ENCODE assay signal across 1 cellular context in the genomic region with DNA sequence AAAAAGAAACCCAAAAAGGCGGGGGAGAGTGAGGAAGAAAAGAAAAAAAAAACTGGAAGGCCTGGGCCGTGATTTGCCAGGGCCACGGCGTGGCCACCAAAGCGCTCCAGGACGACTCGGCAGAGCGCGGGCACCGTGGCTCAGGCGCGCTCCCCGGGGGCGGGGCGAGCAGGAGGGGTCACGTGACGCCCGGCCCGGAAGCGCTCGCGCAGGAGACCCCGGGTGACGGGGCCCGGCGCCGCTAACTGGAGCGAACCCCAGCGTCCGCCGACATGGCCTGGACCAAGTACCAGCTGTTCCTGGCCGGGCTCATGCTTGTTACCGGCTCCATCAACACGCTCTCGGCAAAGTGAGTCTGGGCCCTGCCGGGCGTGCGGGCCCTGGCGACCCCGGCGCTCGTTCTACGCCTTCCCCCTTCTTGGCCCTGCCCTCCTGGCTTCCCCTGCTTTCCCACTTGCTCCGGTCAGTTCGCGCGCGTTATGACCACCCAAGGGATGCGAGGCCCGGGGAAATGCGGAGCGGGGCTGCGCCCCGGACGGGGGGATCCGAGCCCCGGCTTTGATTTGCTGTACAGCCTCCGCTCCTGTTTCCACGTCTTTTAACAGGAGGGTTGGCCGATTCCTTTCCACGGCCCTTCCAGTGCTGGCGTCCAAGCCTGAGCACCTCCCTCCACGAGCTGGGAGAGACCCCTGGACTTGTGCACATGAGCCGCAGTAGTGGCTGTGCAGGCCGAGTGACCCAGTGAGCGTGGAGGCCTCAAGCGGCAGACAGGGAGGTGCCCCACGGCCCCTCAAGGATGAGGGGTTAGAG.
TF ChIP-seq lines count a peak whose summit lies in the region.

A gene with protein sequence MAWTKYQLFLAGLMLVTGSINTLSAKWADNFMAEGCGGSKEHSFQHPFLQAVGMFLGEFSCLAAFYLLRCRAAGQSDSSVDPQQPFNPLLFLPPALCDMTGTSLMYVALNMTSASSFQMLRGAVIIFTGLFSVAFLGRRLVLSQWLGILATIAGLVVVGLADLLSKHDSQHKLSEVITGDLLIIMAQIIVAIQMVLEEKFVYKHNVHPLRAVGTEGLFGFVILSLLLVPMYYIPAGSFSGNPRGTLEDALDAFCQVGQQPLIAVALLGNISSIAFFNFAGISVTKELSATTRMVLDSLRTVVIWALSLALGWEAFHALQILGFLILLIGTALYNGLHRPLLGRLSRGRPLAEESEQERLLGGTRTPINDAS (plus strand): TSS at position 207 of the 810 bp plus-strand sequence. CDS start 66 bp downstream, at position 273.

TF ChIP-seq in K562, 482 proteins besides CTCF, POLR2A, EP300 and RAD21 (continued from another document and continues in another):
- TF ChIP-seq ZBTB49 (CRISPR knock-in tag; IDR thresholded peaks at IDR 0.05; ENCODE audit: borderline replicate concordance) (no peak), HMGN3 (IDR thresholded peaks at IDR 0.05; ENCODE audit: borderline replicate concordance, extremely low read depth, insufficient read length, low read depth, low read length) (peak; percentile 74), GATAD2B (IDR thresholded peaks at IDR 0.05; ENCODE audit: borderline replicate concordance) (no peak), SMAD4 (CRISPR knock-in tag; conservative IDR thresholded peaks at IDR 0.05) (peak; percentile 84), SIN3A (IDR thresholded peaks at IDR 0.05; ENCODE audit: borderline replicate concordance in 2 of 2, control insufficient read depth in 1 of 2, low read depth in 2 of 2, low read length in 2 of 2) (peak in 1 of 2 experiments; percentile 80; a peak in 2 of 4 replicates), POLR2G (IDR thresholded peaks at IDR 0.05; ENCODE audit: low read depth, low read length) (peak; percentile 89), EP400 (IDR thresholded peaks at IDR 0.05) (peak; percentile 61; the same call in 1 of the 2 replicates), ZNF592 (IDR thresholded peaks at IDR 0.05) (0 out of 2 replicates have a peak, but pooled peaks have one; percentile 41), RB1 (IDR thresholded peaks at IDR 0.05; ENCODE audit: low read depth) (peak; percentile 88), NR4A1 (CRISPR knock-in tag; IDR thresholded peaks at IDR 0.05) (no peak), NR4A1 (tag; IDR thresholded peaks at IDR 0.05) (peak; percentile 46; the same call in 1 of the 2 replicates), ZNF445 (CRISPR knock-in tag; IDR thresholded peaks at IDR 0.05; ENCODE audit: low read depth) (no peak), PHF8 (IDR thresholded peaks at IDR 0.05; ENCODE audit: borderline replicate concordance, low read length) (peak; percentile 86; the same call in 1 of the 2 replicates), NRF1 (conservative IDR thresholded peaks at IDR 0.05 in 1 of 2, IDR thresholded peaks at IDR 0.05 in 1 of 2) (peak; percentile 79 to 82), KAT7 (CRISPR knock-in tag; IDR thresholded peaks at IDR 0.05; ENCODE audit: borderline replicate concordance) (peak; percentile 86; the same call in 1 of the 2 replicates), ZC3H4 (CRISPR knock-in tag; IDR thresholded peaks at IDR 0.05; ENCODE audit: borderline replicate concordance) (no peak), MXD1 (CRISPR knock-in tag; IDR thresholded peaks at IDR 0.05; ENCODE audit: borderline replicate concordance, poor library complexity, severe bottlenecking) (no peak), CREB3L1 (IDR thresholded peaks at IDR 0.05; ENCODE audit: borderline replicate concordance, low read depth) (no peak), ZNF175 (CRISPR knock-in tag; IDR thresholded peaks at IDR 0.05; ENCODE audit: low read depth) (0 out of 2 replicates have a peak, but pooled peaks have one; percentile 25), RBM14 (IDR thresholded peaks at IDR 0.05; ENCODE audit: borderline replicate concordance, insufficient read depth, low read depth, low read length) (0 out of 2 replicates have a peak, but pooled peaks have one; percentile 70), VEZF1 (CRISPR knock-in tag; IDR thresholded peaks at IDR 0.05) (peak; percentile 34; the same call in 1 of the 2 replicates), MTA3 (IDR thresholded peaks at IDR 0.05; ENCODE audit: borderline replicate concordance) (no peak; the same call in 1 of the 2 replicates), BHLHE40 (IDR thresholded peaks at IDR 0.05; ENCODE audit: low read length) (peak; percentile 94), SMAD3 (CRISPR knock-in tag; conservative IDR thresholded peaks at IDR 0.05) (0 out of 2 replicates have a peak, but pooled peaks have one; percentile 19), ELF1 (tag; IDR thresholded peaks at IDR 0.05) (peak; percentile 86), ZNF232 (CRISPR knock-in tag; IDR thresholded peaks at IDR 0.05) (no peak), ERF (CRISPR knock-in tag; IDR thresholded peaks at IDR 0.05) (no peak), ETV5 (CRISPR knock-in tag; IDR thresholded peaks at IDR 0.05; ENCODE audit: low read depth) (peak; percentile 86; the same call in 1 of the 2 replicates), CBFA2T2 (conservative IDR thresholded peaks at IDR 0.05) (peak; percentile 92), TFE3 (CRISPR knock-in tag; IDR thresholded peaks at IDR 0.05) (peak; percentile 100), TEAD2 (tag; IDR thresholded peaks at IDR 0.05) (no peak), TGIF2 (CRISPR knock-in tag; IDR thresholded peaks at IDR 0.05) (peak; percentile 78; the same call in 1 of the 2 replicates), FOSL1 (tag; conservative IDR thresholded peaks at IDR 0.05) (peak; percentile 20; the same call in 1 of the 2 replicates), BCOR (IDR thresholded peaks at IDR 0.05) (peak; percentile 3; the same call in 1 of the 2 replicates), FIP1L1 (IDR thresholded peaks at IDR 0.05; ENCODE audit: low read depth, low read length, poor library complexity, severe bottlenecking) (peak; percentile 53), ZNF263 (CRISPR knock-in tag; IDR thresholded peaks at IDR 0.05; ENCODE audit: borderline replicate concordance) (0 out of 2 replicates have a peak, but pooled peaks have one; percentile 10), NR1H2 (CRISPR knock-in tag; IDR thresholded peaks at IDR 0.05) (0 out of 2 replicates have a peak, but pooled peaks have one; percentile 46), PHF21A (IDR thresholded peaks at IDR 0.05; ENCODE audit: borderline replicate concordance, low read depth) (peak; percentile 84), ATF1 (CRISPR knock-in tag; IDR thresholded peaks at IDR 0.05) (no peak), ATF1 (tag; IDR thresholded peaks at IDR 0.05) (peak; percentile 49), NCOR1 (IDR thresholded peaks at IDR 0.05) (no peak), CHD2 (IDR thresholded peaks at IDR 0.05; ENCODE audit: low read depth, low read length) (no peak), STAT6 (CRISPR knock-in tag; IDR thresholded peaks at IDR 0.05) (no peak), EGR1 (conservative IDR thresholded peaks at IDR 0.05) (peak; percentile 58), ATF7 (IDR thresholded peaks at IDR 0.05) (peak; percentile 60; the same call in 1 of the 2 replicates), SLC30A9 (CRISPR knock-in tag; IDR thresholded peaks at IDR 0.05) (no peak), MAZ (CRISPR knock-in tag; conservative IDR thresholded peaks at IDR 0.05 in 1 of 2, IDR thresholded peaks at IDR 0.05 in 1 of 2) (peak; percentile 79 to 87; a peak in 3 of 4 replicates)
